ENCODE assay signal across 7 cellular contexts in genomic region chr18:11741505-11742145, GRCh38. TPM values are rescaled to one million over a fixed set of nuclear protein-coding genes. Genes with fewer than 3 reads are reported as not detected.
A peak's percentile ranks its signal among the peaks of the same experiment; 100 is the strongest.
DNase-seq lines count a peak whose midpoint lies in the region; ATAC-seq, FAIRE-seq and TF ChIP-seq lines count a peak whose summit lies in the region.

No MANE protein-coding gene starts in this region.

- H3K27me3 ChIP-seq in osteoblast (ENCODE audit: insufficient read depth, low read length): peaks cover 21% of the 10 kb centered on the region

- no peaks in the 10 kb centered on the region for H3K9me3 ChIP-seq in osteoblast (ENCODE audit: low read depth, low read length)

- DNase-seq in GM10266 (ENCODE audit: extremely low spot score) (peak; percentile 58), M059J (ENCODE audit: low read depth) (peak; percentile 14), caudate nucleus (lab: John Stamatoyannopoulos, UW) (peak in 5 of 61 donors; percentile 2 to 71 (median 33)), osteoblast (ENCODE audit: insufficient read length, low spot score, missing footprints) (peak; percentile 69), GM12892 (ENCODE audit: insufficient read length) (no peak)
- no peak for DNase-seq in stimulated activated CD4-positive, alpha-beta T cell treated with anti-CD3 and anti-CD28 coated beads, Interleukin-2, amount 100 ng/mL, for 48 hours

- TF ChIP-seq CTCF in GM10266 (IDR thresholded peaks at IDR 0.05; ENCODE audit: control insufficient read depth, insufficient read depth, low read depth, missing control alignments) (peak; percentile 54), osteoblast (IDR thresholded peaks at IDR 0.05; ENCODE audit: extremely low read depth, low read depth, low read length) (peak; percentile 41)

- H2AFZ ChIP-seq in osteoblast (ENCODE audit: low read length): no peak overlapping the region

- TF ChIP-seq POLR2A in GM12892 (IDR thresholded peaks at IDR 0.05; ENCODE audit: low read depth, low read length): no peak

- no peaks in the 10 kb centered on the region for H4K20me1 ChIP-seq in osteoblast (ENCODE audit: insufficient read depth, low read length)

- no peak for ATAC-seq in GM19463 (IDR thresholded peaks at IDR 0.05; ENCODE audit: unreplicated experiment)

- no peaks in the 10 kb centered on the region for H3K79me2 ChIP-seq in osteoblast (ENCODE audit: insufficient read depth, low read length)

- H3K4me2 ChIP-seq in osteoblast (ENCODE audit: insufficient read depth, low read length): no peak overlapping the region

- H3K4me3 ChIP-seq in osteoblast (ENCODE audit: insufficient read depth, low read length): no peak overlapping the region

- H3K27ac ChIP-seq in caudate nucleus (ENCODE audit: low read depth, low read length) (peak overlapping the region; percentile 76), osteoblast (ENCODE audit: low read depth, low read length) (no peak overlapping the region)

- FAIRE-seq in GM12892 (lab: Jason Lieb, UNC): no peak

- no peaks in the 10 kb centered on the region for H3K36me3 ChIP-seq in osteoblast (ENCODE audit: insufficient read depth, low read length)

- no peaks in the 10 kb centered on the region for H3K4me1 ChIP-seq in osteoblast (ENCODE audit: insufficient read depth, low read length)

RNA-seq across cellular contexts. Expression of gene GNAL, which starts 52.6 kb away (rescaled TPM):
- total RNA-seq in M059J (2014; rRNA removed; shearing (Covaris generic)): 0.02 and 0.15 TPM in 2 replicates
- total RNA-seq in osteoblast: 0.59 and 0.72 TPM in 2 replicates
- polyA plus RNA-seq in GM12892 (2012; ENCODE audit: missing spikeins): 0.30 TPM

Comparison
In these comparisons a context has a peak if more than half of its experiments do, and no peak if none do; other contexts are left out.
1. DNase-seq: peak in GM10266 (single experiment), M059J (single experiment) and osteoblast (single experiment); none in GM12892 (single experiment) and stimulated activated CD4-positive, alpha-beta T cell treated with anti-CD3 and anti-CD28 coated beads, Interleukin-2, amount 100 ng/mL, for 48 hours (0 of 2).